32 cellular contexts compared by ENCODE assay signal in genomic region chr6:28001751-28002150, GRCh38. TPM values are rescaled to one million over a fixed set of nuclear protein-coding genes. Genes with fewer than 3 reads are reported as not detected.
"Had no signal": no experiment of that assay in that cellular context is flagged by ENCODE, and none has a peak within 500 bp of the region (broad histone marks: within the 10 kb centered on the region; RNA-seq: fewer than 3 reads in every experiment).

No MANE protein-coding gene starts in this region.

- H3K9me3 ChIP-seq: left ventricle myocardium inferior, pancreas, right lobe of liver, transverse colon, vagina had no signal

- H3K36me3 Mint-ChIP-seq: activated naive CD4-positive, alpha-beta T cell treated with anti-CD3 and anti-CD28 coated beads, Interleukin-2, amount 50 U/mL, for 72 hours; brain; natural killer cell treated with Interleukin-12 subunit alpha and Interleukin-12 subunit beta and Interleukin-15 and Interleukin-18, amount 100 ng/mL, for 72 hours; stimulated activated naive B cell treated with anti-CD40 and anti-IgM and Interleukin-4, amounts not matched to agents 10 μg/mL and 1 μg/mL and 100 μg/mL, for 72 hours had no signal

- H3K36me3 ChIP-seq: left ventricle myocardium inferior, pancreas, right lobe of liver, transverse colon, vagina had no signal

- H3K9me3 Mint-ChIP-seq: activated B cell treated with CpG ODN at 0.5 μM for 24 hours; activated naive CD4-positive, alpha-beta T cell treated with anti-CD3 and anti-CD28 coated beads, Interleukin-2, amount 50 U/mL, for 72 hours; activated T-cell treated with anti-CD3 and anti-CD28 coated beads, Interleukin-2, amount 50 U/mL, for 24 hours; activated T-helper 17 cell treated with anti-CD3 and anti-CD28 coated beads, Interleukin-2, amount 50 U/mL, for 72 hours; brain; natural killer cell treated with Interleukin-12 subunit alpha and Interleukin-12 subunit beta and Interleukin-15 and Interleukin-18, amount 100 ng/mL, for 72 hours had no signal

- H3K4me3 ChIP-seq: left ventricle myocardium inferior, pancreas, right lobe of liver, transverse colon, vagina had no signal

- H3K27ac ChIP-seq: left ventricle myocardium inferior, pancreas, right lobe of liver, vagina had no signal

- H3K4me3 Mint-ChIP-seq: activated B cell treated with CpG ODN at 0.5 μM for 24 hours; activated CD4-positive, alpha-beta T cell treated with anti-CD3 and anti-CD28 coated beads for 36 hours; activated T-cell treated with anti-CD3 and anti-CD28 coated beads, Interleukin-2, amount 50 U/mL, for 24 hours; activated T-helper 17 cell treated with anti-CD3 and anti-CD28 coated beads, Interleukin-2, amount 50 U/mL, for 72 hours; brain; natural killer cell treated with Interleukin-12 subunit alpha and Interleukin-12 subunit beta and Interleukin-15 and Interleukin-18, amount 100 ng/mL, for 72 hours; stimulated activated naive B cell treated with anti-CD40 and anti-IgM and Interleukin-4, amounts not matched to agents 10 μg/mL and 1 μg/mL and 100 μg/mL, for 72 hours had no signal

- H3K4me1 Mint-ChIP-seq: activated B cell treated with CpG ODN at 0.5 μM for 24 hours; activated CD4-positive, alpha-beta T cell treated with anti-CD3 and anti-CD28 coated beads for 36 hours; activated T-helper 17 cell treated with anti-CD3 and anti-CD28 coated beads, Interleukin-2, amount 50 U/mL, for 72 hours; stimulated activated naive B cell treated with anti-CD40 and anti-IgM and Interleukin-4, amounts not matched to agents 10 μg/mL and 1 μg/mL and 100 μg/mL, for 72 hours had no signal

- ATAC-seq: activated CD4-positive, alpha-beta T cell treated with anti-CD3 and anti-CD28 coated beads for 36 hours; activated naive CD4-positive, alpha-beta T cell treated with anti-CD3 and anti-CD28 coated beads, Interleukin-2, amount 50 U/mL, for 72 hours; activated T-helper 17 cell treated with anti-CD3 and anti-CD28 coated beads, Interleukin-2, amount 50 U/mL, for 72 hours; natural killer cell treated with Interleukin-12 subunit alpha and Interleukin-12 subunit beta and Interleukin-15 and Interleukin-18, amount 100 ng/mL, for 72 hours; pancreas; right lobe of liver; stimulated activated naive B cell treated with anti-CD40 and anti-IgM and Interleukin-4, amounts not matched to agents 10 μg/mL and 1 μg/mL and 100 μg/mL, for 72 hours had no signal

- FAIRE-seq: endometrium, kidney, pancreas, small intestine had no signal

- H3K4me1 ChIP-seq: left ventricle myocardium inferior, pancreas, right lobe of liver, vagina had no signal

- DNase-seq: activated B cell treated with CpG ODN at 0.5 μM for 24 hours; activated CD4-positive, alpha-beta T cell treated with anti-CD3 and anti-CD28 coated beads for 36 hours; activated CD4-positive, alpha-beta T cell treated with anti-CD3 and anti-CD28 coated beads, Interleukin-2, amount 50 U/mL, for 4 hours; activated CD8-positive, alpha-beta memory T cell treated with anti-CD3 and anti-CD28 coated beads for 24 hours; activated CD8-positive, alpha-beta memory T cell treated with anti-CD3 and anti-CD28 coated beads, Interleukin-2, amount 50 U/mL, for 4 hours; activated T-cell treated with anti-CD3 and anti-CD28 coated beads, Interleukin-2, amount 50 U/mL, for 24 hours; aorta; erythroblast; foreskin fibroblast; kidney; left ventricle myocardium inferior; pancreas; right lobe of liver; small intestine; stimulated activated CD4-positive, alpha-beta T cell treated with anti-CD3 and anti-CD28 coated beads, Interleukin-15, amount 100 ng/mL, for 24 hours; stimulated activated CD8-positive, alpha-beta memory T cell treated with anti-CD3 and anti-CD28 coated beads, Interleukin-4, amount 100 ng/mL, for 48 hours; stimulated activated naive B cell treated with anti-CD40 and anti-IgM and Interleukin-4, amounts not matched to agents 10 μg/mL and 1 μg/mL and 100 μg/mL, for 72 hours; transverse colon had no signal

- H3K27ac Mint-ChIP-seq: activated B cell treated with CpG ODN at 0.5 μM for 24 hours; activated CD4-positive, alpha-beta T cell treated with anti-CD3 and anti-CD28 coated beads for 36 hours; activated naive CD4-positive, alpha-beta T cell treated with anti-CD3 and anti-CD28 coated beads, Interleukin-2, amount 50 U/mL, for 72 hours; activated T-cell treated with anti-CD3 and anti-CD28 coated beads, Interleukin-2, amount 50 U/mL, for 24 hours; activated T-helper 17 cell treated with anti-CD3 and anti-CD28 coated beads, Interleukin-2, amount 50 U/mL, for 72 hours; brain; natural killer cell treated with Interleukin-12 subunit alpha and Interleukin-12 subunit beta and Interleukin-15 and Interleukin-18, amount 100 ng/mL, for 72 hours; stimulated activated naive B cell treated with anti-CD40 and anti-IgM and Interleukin-4, amounts not matched to agents 10 μg/mL and 1 μg/mL and 100 μg/mL, for 72 hours had no signal

- H3K27me3 Mint-ChIP-seq: activated B cell treated with CpG ODN at 0.5 μM for 24 hours had no signal

- H3K27me3 ChIP-seq: pancreas, right lobe of liver, transverse colon, vagina had no signal

RNA-seq across cellular contexts. Expression of gene OR2B6, which starts 44.7 kb away (rescaled TPM):
- total RNA-seq: activated B cell treated with CpG ODN at 0.5 μM for 24 hours; activated CD4-positive, alpha-beta T cell treated with anti-CD3 and anti-CD28 coated beads for 36 hours; activated naive CD4-positive, alpha-beta T cell treated with anti-CD3 and anti-CD28 coated beads, Interleukin-2, amount 50 U/mL, for 72 hours; aorta; cardiac septum; chondrocyte; glomerular endothelial cell; kidney; left ventricle myocardium inferior; lung microvascular endothelial cell; natural killer cell treated with Interleukin-12 subunit alpha and Interleukin-12 subunit beta and Interleukin-15 and Interleukin-18, amount 100 ng/mL, for 72 hours; pancreas; pulmonary artery endothelial cell; right lobe of liver; temporal lobe; transverse colon; vagina had no signal
- polyA plus RNA-seq: adipose tissue, aorta, fibroblast of lung, pancreas, small intestine had no signal
